ENCODE assay signal across 14 cellular contexts in genomic region chr3:181838940-181839914, GRCh38.
DNase-seq lines count a peak whose midpoint lies in the region; ATAC-seq and TF ChIP-seq lines count a peak whose summit lies in the region.
"Had no signal": no experiment of that assay in that cellular context is flagged by ENCODE, and none has a peak within 500 bp of the region (broad histone marks: within the 10 kb centered on the region; RNA-seq: fewer than 3 reads in every experiment).

No MANE protein-coding gene starts in this region.

- H3K27me3 Mint-ChIP-seq in activated T-helper 1 cell treated with anti-CD3 and anti-CD28 coated beads, Interleukin-12 subunit alpha, Interleukin-12 subunit beta, Interleukin-2, Interleukin-4 antibody, amounts not matched to agents 30 ng/mL and 10 ng/mL and 1 ng/mL, durations not matched to agents 14 hours and 24 hours and 36 hours (ENCODE audit: insufficient read depth): peaks cover 1% of the 10 kb centered on the region

- no peaks in the 10 kb centered on the region for H3K9me3 Mint-ChIP-seq in activated T-helper 1 cell treated with anti-CD3 and anti-CD28 coated beads, Interleukin-12 subunit alpha, Interleukin-12 subunit beta, Interleukin-2, Interleukin-4 antibody, amounts not matched to agents 30 ng/mL and 10 ng/mL and 1 ng/mL, durations not matched to agents 14 hours and 24 hours and 36 hours
- H3K9me3 Mint-ChIP-seq: activated T-cell treated with anti-CD3 and anti-CD28 coated beads, Interleukin-2, amount 50 U/mL, for 72 hours; neural crest cell had no signal

- POLR2A ChIA-PET in PC-9 (lab: Charles Lee; ENCODE audit: unreplicated experiment): no interaction called here

- no peaks in the 10 kb centered on the region for H3K4me1 Mint-ChIP-seq in activated T-helper 1 cell treated with anti-CD3 and anti-CD28 coated beads, Interleukin-12 subunit alpha, Interleukin-12 subunit beta, Interleukin-2, Interleukin-4 antibody, amounts not matched to agents 30 ng/mL and 10 ng/mL and 1 ng/mL, durations not matched to agents 14 hours and 24 hours and 36 hours (ENCODE audit: low read depth)
- H3K4me1 Mint-ChIP-seq: neural crest cell had no signal

- intact Hi-C loops in PC-9 (cut with micrococcal nuclease; ENCODE audit: unreplicated experiment): no loop called here
- intact Hi-C loops in activated T-helper 1 cell treated with anti-CD3 and anti-CD28 coated beads, Interleukin-12 subunit alpha, Interleukin-12 subunit beta, Interleukin-2, Interleukin-4 antibody, amounts not matched to agents 30 ng/mL and 10 ng/mL and 1 ng/mL, durations not matched to agents 14 hours and 24 hours and 36 hours (cut with micrococcal nuclease): no loop called here

- no peaks in the 10 kb centered on the region for H3K9me3 ChIP-seq in PC-9 (ENCODE audit: insufficient read depth, low read depth)
- H3K9me3 ChIP-seq in mucosa of stomach (ENCODE audit: control insufficient read depth, low read length): no peaks in the 10 kb centered on the region
- H3K9me3 ChIP-seq: MG63, uterus had no signal

- no TSS peak for BruUV-seq in PC-9 (replicated peaks; lab: Mats Ljungman, UMichigan)

- H3K4me2 ChIP-seq in PC-9: peak overlapping the region; percentile 52

- H3K9me2 ChIP-seq in PC-9 (ENCODE audit: insufficient read depth): no peaks in the 10 kb centered on the region

- H4K20me1 ChIP-seq in PC-9 (ENCODE audit: insufficient read depth): no peaks in the 10 kb centered on the region

- TF ChIP-seq CTCF in PC-9 (conservative IDR thresholded peaks at IDR 0.05): no peak

- no peaks in the 10 kb centered on the region for H3K79me2 ChIP-seq in PC-9 (ENCODE audit: low read depth)

- peak; percentile 80 for DNase-seq in NCI-H1417 treated with DMSO at 0.1 percent for 48 hours (lab: John Stamatoyannopoulos, UW)
- DNase-seq in PC-9: no peak
- no peak for DNase-seq in HK-2 (ENCODE audit: unreplicated experiment)
- no peak for DNase-seq in activated T-helper 1 cell treated with anti-CD3 and anti-CD28 coated beads, Interleukin-12 subunit alpha, Interleukin-12 subunit beta, Interleukin-2, Interleukin-4 antibody, amounts not matched to agents 30 ng/mL and 10 ng/mL and 1 ng/mL, durations not matched to agents 14 hours and 24 hours and 36 hours (ENCODE audit: low spot score)
- DNase-seq in HuH-7 (ENCODE audit: low spot score): no peak
- no peak for DNase-seq in NK-92 (lab: John Stamatoyannopoulos, UW; ENCODE audit: unreplicated experiment)
- DNase-seq: activated T-cell treated with anti-CD3 and anti-CD28 coated beads, Interleukin-2, amount 50 U/mL, for 72 hours; cortex of kidney; MG63; T-helper 2 cell; uterus had no signal

- no peaks in the 10 kb centered on the region for H3K36me3 ChIP-seq in PC-9 (ENCODE audit: low read depth)
- H3K36me3 ChIP-seq in mucosa of stomach (ENCODE audit: control insufficient read depth, insufficient read depth, low read length): no peaks in the 10 kb centered on the region
- H3K36me3 ChIP-seq: MG63, uterus had no signal

- H3F3A ChIP-seq in PC-9 (ENCODE audit: insufficient read depth, low read depth): no peaks in the 10 kb centered on the region

- no peaks in the 10 kb centered on the region for H3K27me3 ChIP-seq in PC-9 (ENCODE audit: insufficient read depth, low read depth)
- no peaks in the 10 kb centered on the region for H3K27me3 ChIP-seq in mucosa of stomach (ENCODE audit: control insufficient read depth, insufficient read depth, low read length)
- H3K27me3 ChIP-seq: MG63, uterus had no signal

- H3K4me3 ChIP-seq in PC-9 (no peak overlapping the region), mucosa of stomach (ENCODE audit: low read length) (peak overlapping the region; percentile 29)
- H3K4me3 ChIP-seq: MG63, uterus had no signal

- H3K4me3 Mint-ChIP-seq in activated T-helper 1 cell treated with anti-CD3 and anti-CD28 coated beads, Interleukin-12 subunit alpha, Interleukin-12 subunit beta, Interleukin-2, Interleukin-4 antibody, amounts not matched to agents 30 ng/mL and 10 ng/mL and 1 ng/mL, durations not matched to agents 14 hours and 24 hours and 36 hours: no peak overlapping the region
- H3K4me3 Mint-ChIP-seq: activated T-cell treated with anti-CD3 and anti-CD28 coated beads, Interleukin-2, amount 50 U/mL, for 72 hours; neural crest cell had no signal

- peak overlapping the region; percentile 24; the same call in 1 of the 2 replicates for H2AFZ ChIP-seq in PC-9

- peak; percentile 19 for ATAC-seq in GM21367 (IDR thresholded peaks at IDR 0.05; ENCODE audit: unreplicated experiment)
- ATAC-seq: activated T-cell treated with anti-CD3 and anti-CD28 coated beads, Interleukin-2, amount 50 U/mL, for 72 hours had no signal

- H3K27ac Mint-ChIP-seq in activated T-helper 1 cell treated with anti-CD3 and anti-CD28 coated beads, Interleukin-12 subunit alpha, Interleukin-12 subunit beta, Interleukin-2, Interleukin-4 antibody, amounts not matched to agents 30 ng/mL and 10 ng/mL and 1 ng/mL, durations not matched to agents 14 hours and 24 hours and 36 hours: no peak overlapping the region
- H3K27ac Mint-ChIP-seq: activated T-cell treated with anti-CD3 and anti-CD28 coated beads, Interleukin-2, amount 50 U/mL, for 72 hours had no signal

- H3K36me3 Mint-ChIP-seq in activated T-helper 1 cell treated with anti-CD3 and anti-CD28 coated beads, Interleukin-12 subunit alpha, Interleukin-12 subunit beta, Interleukin-2, Interleukin-4 antibody, amounts not matched to agents 30 ng/mL and 10 ng/mL and 1 ng/mL, durations not matched to agents 14 hours and 24 hours and 36 hours (ENCODE audit: low read depth): no peaks in the 10 kb centered on the region

- CTCF ChIA-PET in PC-9 (lab: Charles Lee): interaction anchor here (0.7 kb wide), 1 partner anchor 18 kb away, joined by 3 read pairs; no protein-coding TSS in a partner anchor

- H3K4me1 ChIP-seq in PC-9 (replicated peaks; ENCODE audit: insufficient read depth): peaks cover 7% of the 10 kb centered on the region; the same call in 1 of the 2 replicates
- H3K4me1 ChIP-seq in mucosa of stomach (ENCODE audit: control insufficient read depth, insufficient read depth, low read length): peaks cover 10% of the 10 kb centered on the region
- H3K4me1 ChIP-seq: uterus had no signal

- H3K27ac ChIP-seq in PC-9: no peak overlapping the region
- H3K27ac ChIP-seq: uterus had no signal

- H3K9ac ChIP-seq in mucosa of stomach (ENCODE audit: low read length): peak overlapping the region; percentile 59
